19 cellular contexts compared by ENCODE assay signal in genomic region chr4:8092282-8092681, GRCh38.
"Had no signal": no experiment of that assay in that cellular context is flagged by ENCODE, and none has a peak within 500 bp of the region (broad histone marks: within the 10 kb centered on the region; RNA-seq: fewer than 3 reads in every experiment).

No MANE protein-coding gene starts in this region.

- ATAC-seq: foreskin keratinocyte; heart right ventricle; left cardiac atrium; left lung; naive thymus-derived CD8-positive, alpha-beta T cell; right cardiac atrium; stimulated activated effector memory CD8-positive, alpha-beta T cell treated with anti-CD3 and anti-CD28 coated beads, Interleukin-12 subunit alpha, Interleukin-12 subunit beta, amount 100 ng/mL, for 72 hours had no signal

- DNase-seq: effector memory CD4-positive, alpha-beta T cell; foreskin keratinocyte; glutamatergic neuron; heart right ventricle; hippocampal formation; left cardiac atrium; naive thymus-derived CD8-positive, alpha-beta T cell; nephron progenitor cell; nucleus accumbens; sigmoid colon; stimulated activated CD4-positive, alpha-beta T cell treated with anti-CD3 and anti-CD28 coated beads, Interleukin-2, amount 100 ng/mL, for 24 hours; stimulated activated CD4-positive, alpha-beta T cell treated with anti-CD3 and anti-CD28 coated beads, Interleukin-4, amount 100 ng/mL, for 24 hours; stimulated activated naive CD4-positive, alpha-beta T cell treated with Interleukin-2 at 50 U/mL for 16 hours; stomach; thyroid gland; trophoblast cell had no signal
